ENCODE assay signal across 14 cellular contexts in genomic region chr7:116592041-116592355, GRCh38.
DNase-seq lines count a peak whose midpoint lies in the region; ATAC-seq and TF ChIP-seq lines count a peak whose summit lies in the region.
"Had no signal": no experiment of that assay in that cellular context is flagged by ENCODE, and none has a peak within 500 bp of the region (broad histone marks: within the 10 kb centered on the region; RNA-seq: fewer than 3 reads in every experiment).

No MANE protein-coding gene starts in this region.

- no peak overlapping the region for H3K18ac ChIP-seq in H9 (ENCODE audit: insufficient read length, low read depth, low read length)

- H2BK15ac ChIP-seq in H9 (ENCODE audit: low read depth, low read length), result no peak overlapping the region

- no peak overlapping the region for H3K14ac ChIP-seq in H9 (ENCODE audit: insufficient read depth, low read length)

- H4K20me1 ChIP-seq in H9 (ENCODE audit: control insufficient read depth, insufficient read depth, insufficient read length), result no peaks in the 10 kb centered on the region

- H3K9ac ChIP-seq in H9 (ENCODE audit: extremely low read depth, insufficient read length, low read length) (no peak overlapping the region), colonic mucosa (ENCODE audit: low read depth in 2 of 2, low read length in 2 of 2) (peak overlapping the region in 1 of 2 donors; percentile 16)

- intact Hi-C loops in colonic mucosa (cut with DNase I), result loop anchor here (10.0 kb wide), 1 partner anchor 73 kb away; no protein-coding TSS in a partner anchor

- H3K27ac Mint-ChIP-seq in H9, result no peak overlapping the region
- H3K27ac Mint-ChIP-seq in naive B cell, result peak overlapping the region in 2 of 6 donors; percentile 34 to 36
- H3K27ac Mint-ChIP-seq: activated CD4-positive, alpha-beta memory T cell treated with anti-CD3 and anti-CD28 coated beads, Interleukin-2, amount 10 ng/mL, durations not matched to agents 7 days and 5 days; activated naive CD4-positive, alpha-beta T cell treated with anti-CD3 and anti-CD28 coated beads, Interleukin-2, amount 50 U/mL, for 72 hours had no signal

- no peak overlapping the region for H4K5ac ChIP-seq in H9 (ENCODE audit: insufficient read length, low read depth, low read length)

- no peak overlapping the region for H3T11ph ChIP-seq in H9 (ENCODE audit: low read length)

- H3K27ac ChIP-seq in 22Rv1 (no peak overlapping the region), H9 (ENCODE audit: insufficient read length, low read depth, low read length) (no peak overlapping the region), colonic mucosa (peak overlapping the region; percentile 24)

- no peak overlapping the region for H3K23ac ChIP-seq in H9 (ENCODE audit: insufficient read length, low read depth, low read length)

- H3K9me3 ChIP-seq in H9 (ENCODE audit: control insufficient read depth, low read depth, low read length) (no peaks in the 10 kb centered on the region), colonic mucosa (no peaks in the 10 kb centered on the region)
- H3K9me3 ChIP-seq: BE2C had no signal

- TF ChIP-seq CTCF in 22Rv1 (IDR thresholded peaks at IDR 0.05), result peak; percentile 66
- TF ChIP-seq CTCF in H9 (conservative IDR thresholded peaks at IDR 0.05), result 0 out of 3 replicates have a peak, but pooled peaks have one; percentile 10
- TF ChIP-seq CTCF in colonic mucosa (IDR thresholded peaks at IDR 0.05), result no peak

- ATAC-seq in naive B cell (ENCODE audit: low read depth in 2 of 2), result no peak
- no peak for ATAC-seq in HG03460 (IDR thresholded peaks at IDR 0.05; ENCODE audit: unreplicated experiment)
- ATAC-seq in activated T-cell treated with anti-CD3 and anti-CD28 coated beads, Interleukin-2, amount 50 U/mL, for 4 hours, result no peak
- ATAC-seq: activated naive CD4-positive, alpha-beta T cell treated with anti-CD3 and anti-CD28 coated beads, Interleukin-2, amount 50 U/mL, for 72 hours had no signal

- H3K4me3 Mint-ChIP-seq in H9, result no peak overlapping the region
- H3K4me3 Mint-ChIP-seq in naive B cell, result peak overlapping the region in 5 of 8 donors; percentile 38 to 79 (median 62)
- H3K4me3 Mint-ChIP-seq in activated T-cell treated with anti-CD3 and anti-CD28 coated beads, Interleukin-2, amount 50 U/mL, for 4 hours, result no peak overlapping the region
- H3K4me3 Mint-ChIP-seq: activated CD4-positive, alpha-beta memory T cell treated with anti-CD3 and anti-CD28 coated beads, Interleukin-2, amount 10 ng/mL, durations not matched to agents 7 days and 5 days had no signal

- H3K4ac ChIP-seq in H9 (ENCODE audit: low read depth, low read length), result no peak overlapping the region

- H3K4me1 ChIP-seq in H9 (ENCODE audit: insufficient read depth, low read length) (no peaks in the 10 kb centered on the region; the same call in 1 of the 2 replicates), colonic mucosa (no peaks in the 10 kb centered on the region)
- H3K4me1 ChIP-seq: BE2C had no signal

- H3K36me3 Mint-ChIP-seq in H9 (ENCODE audit: insufficient read depth in 1 of 3, low read depth in 3 of 3) (no peaks in the 10 kb centered on the region), naive B cell (no peaks in the 10 kb centered on the region)
- H3K36me3 Mint-ChIP-seq in activated T-cell treated with anti-CD3 and anti-CD28 coated beads, Interleukin-2, amount 50 U/mL, for 4 hours (ENCODE audit: insufficient read depth), result no peaks in the 10 kb centered on the region
- H3K36me3 Mint-ChIP-seq: activated naive CD4-positive, alpha-beta T cell treated with anti-CD3 and anti-CD28 coated beads, Interleukin-2, amount 50 U/mL, for 72 hours had no signal

- H3K79me2 ChIP-seq in H9 (ENCODE audit: insufficient read depth, low read length), result no peaks in the 10 kb centered on the region

- no peak overlapping the region for H3K56ac ChIP-seq in H9 (ENCODE audit: insufficient read length, low read depth, low read length)

- no peak overlapping the region for H2AK5ac ChIP-seq in H9 (ENCODE audit: insufficient read length, low read length)

- H3K27me3 Mint-ChIP-seq in H9 (ENCODE audit: low read depth), result no peaks in the 10 kb centered on the region
- H3K27me3 Mint-ChIP-seq in naive B cell, result peaks cover 36 to 54% (median 41%) of the 10 kb centered on the region in 3 donors
- peaks cover 35% of the 10 kb centered on the region for H3K27me3 Mint-ChIP-seq in activated T-cell treated with anti-CD3 and anti-CD28 coated beads, Interleukin-2, amount 50 U/mL, for 4 hours (ENCODE audit: low read depth)

- no peak overlapping the region for H3K4me2 ChIP-seq in H9 (ENCODE audit: insufficient read depth, insufficient read length, low read length)

- H2BK5ac ChIP-seq in H9 (ENCODE audit: insufficient read length, low read length), result no peak overlapping the region

- H2BK12ac ChIP-seq in H9 (ENCODE audit: insufficient read length, low read depth, low read length), result no peak overlapping the region

- H4K8ac ChIP-seq in H9 (replicated peaks; ENCODE audit: insufficient read length, low read depth, low read length), result no peak overlapping the region

- no peaks in the 10 kb centered on the region for H3K9me3 Mint-ChIP-seq in H9
- H3K9me3 Mint-ChIP-seq in naive B cell, result peaks cover 0 to 1% (median 0%) of the 10 kb centered on the region in 7 donors
- no peaks in the 10 kb centered on the region for H3K9me3 Mint-ChIP-seq in activated T-cell treated with anti-CD3 and anti-CD28 coated beads, Interleukin-2, amount 50 U/mL, for 4 hours
- H3K9me3 Mint-ChIP-seq: activated CD4-positive, alpha-beta memory T cell treated with anti-CD3 and anti-CD28 coated beads, Interleukin-2, amount 10 ng/mL, durations not matched to agents 7 days and 5 days; activated naive CD4-positive, alpha-beta T cell treated with anti-CD3 and anti-CD28 coated beads, Interleukin-2, amount 50 U/mL, for 72 hours had no signal

- H4K91ac ChIP-seq in H9 (ENCODE audit: insufficient read length, low read depth, low read length), result no peak overlapping the region

- H2AFZ ChIP-seq in H9 (ENCODE audit: low read length), result no peak overlapping the region

- H3K79me1 ChIP-seq in H9 (ENCODE audit: insufficient read depth, low read depth, low read length, poor library complexity, severe bottlenecking), result no peaks in the 10 kb centered on the region

- H3K36me3 ChIP-seq in colonic mucosa, result no peaks in the 10 kb centered on the region
- H3K36me3 ChIP-seq: BE2C had no signal

- DNase-seq in H9 (no peak), colonic mucosa (no peak), naive B cell (no peak), glomerular visceral epithelial cell (ENCODE audit: extremely low spot score) (no peak), cerebellum (ENCODE audit: low spot score) (no peak)
- DNase-seq in activated T-cell treated with anti-CD3 and anti-CD28 coated beads, Interleukin-2, amount 50 U/mL, for 4 hours, result no peak
- DNase-seq: activated CD4-positive, alpha-beta memory T cell treated with anti-CD3 and anti-CD28 coated beads, Interleukin-2, amount 10 ng/mL, durations not matched to agents 7 days and 5 days; BE2C; cerebellar nuclear complex; occipital lobe; T-helper 9 cell had no signal

- H2BK120ac ChIP-seq in H9 (ENCODE audit: low read depth, low read length, poor library complexity, severe bottlenecking), result no peak overlapping the region

- no peaks in the 10 kb centered on the region for H3K27me3 ChIP-seq in H9 (ENCODE audit: insufficient read depth, low read length)
- no peaks in the 10 kb centered on the region for H3K27me3 ChIP-seq in colonic mucosa

- H3K4me1 Mint-ChIP-seq in H9 (peaks cover 21 to 24% of the 10 kb centered on the region in 2 experiments), naive B cell (peaks cover 15 to 21% (median 17%) of the 10 kb centered on the region in 3 donors)
- peaks cover 19% of the 10 kb centered on the region for H3K4me1 Mint-ChIP-seq in activated T-cell treated with anti-CD3 and anti-CD28 coated beads, Interleukin-2, amount 50 U/mL, for 4 hours (ENCODE audit: low read depth)

- WGBS in H9 (ENCODE audit: extremely low coverage, insufficient read length, low lambda C conversion rate), result no CpG with 5 or more reads among the region's 1 CpG

- H3K23me2 ChIP-seq in H9 (ENCODE audit: insufficient read length, low read depth, low read length, poor library complexity, severe bottlenecking), result no peaks in the 10 kb centered on the region

- H3K4me3 ChIP-seq in colonic mucosa, result no peak overlapping the region

- no peak overlapping the region for H2BK20ac ChIP-seq in H9 (ENCODE audit: low read depth, low read length, poor library complexity, severe bottlenecking)

Comparison
In these comparisons a context has a peak if more than half of its experiments do, and no peak if none do; other contexts are left out.
1. H3K4me3 Mint-ChIP-seq: peak in naive B cell (5 of 8); none in H9 (0 of 2) and activated T-cell treated with anti-CD3 and anti-CD28 coated beads, Interleukin-2, amount 50 U/mL, for 4 hours (single experiment).